In genomic region chr12:6058481-6059161, GRCh38 we compare ENCODE assay signal across 19 cellular contexts.
DNase-seq lines count a peak whose midpoint lies in the region; ATAC-seq, FAIRE-seq and TF ChIP-seq lines count a peak whose summit lies in the region.
"Had no signal": no experiment of that assay in that cellular context is flagged by ENCODE, and none has a peak within 500 bp of the region (broad histone marks: within the 10 kb centered on the region; RNA-seq: fewer than 3 reads in every experiment).

No MANE protein-coding gene starts in this region.

- TF ChIP-seq EP300 in HepG2 (IDR thresholded peaks at IDR 0.05; ENCODE audit: low read depth in 2 of 2, low read length in 2 of 2), result no peak
- 0 out of 2 replicates have a peak, but pooled peaks have one; percentile 11 for TF ChIP-seq EP300 in HepG2 (CRISPR knock-in tag; IDR thresholded peaks at IDR 0.05; ENCODE audit: borderline replicate concordance)

- H3K27me3 ChIP-seq in HUES48 (ENCODE audit: control insufficient read depth, insufficient read depth, low read length), result peaks cover 10% of the 10 kb centered on the region; the same call in 1 of the 2 replicates
- H3K27me3 ChIP-seq in HepG2 (ENCODE audit: control insufficient read depth in 1 of 2, insufficient read depth in 2 of 2, low read length in 2 of 2), result no peaks in the 10 kb centered on the region; a peak in 1 of 5 replicates
- no peaks in the 10 kb centered on the region for H3K27me3 ChIP-seq in small intestine (ENCODE audit: control insufficient read depth in 2 of 2, insufficient read depth in 2 of 2, low read length in 2 of 2)
- peaks cover 13% of the 10 kb centered on the region; the same call in 1 of the 2 replicates for H3K27me3 ChIP-seq in MM.1S (replicated peaks; ENCODE audit: insufficient read depth, low read length)

- no peak overlapping the region for H2AFZ ChIP-seq in HepG2 (ENCODE audit: low read length)
- H2AFZ ChIP-seq in MM.1S (ENCODE audit: low read length), result no peak overlapping the region

- no peak for DNase-seq in WTC11 (ENCODE audit: low spot score)
- DNase-seq in HepG2 (ENCODE audit: low spot score), result peak; percentile 62
- peak; percentile 71 for DNase-seq in small intestine
- DNase-seq in activated CD4-positive, alpha-beta T cell treated with anti-CD3 and anti-CD28 coated beads for 1 hour, result no peak
- DNase-seq in activated naive CD4-positive, alpha-beta T cell (lab: John Stamatoyannopoulos, UW), result no peak
- DNase-seq in MM.1S, result no peak
- DNase-seq: DMS79, Karpas-422, NCI-H1694 treated with DMSO at 0.1 percent for 48 hours, NCI-H2081 treated with DMSO at 0.1 percent for 48 hours, NCI-H446, NCI-H69 had no signal

- H3K27me3 Mint-ChIP-seq in WTC11 (ENCODE audit: low read depth), result peaks cover 6% of the 10 kb centered on the region; the same call in 1 of the 2 replicates

- peak; percentile 87 for FAIRE-seq in HepG2 (lab: Jason Lieb, UNC)
- no peak for FAIRE-seq in small intestine (lab: Jason Lieb, UNC)
- FAIRE-seq: A549, GM12892 had no signal

- TF ChIP-seq RAD21 in HepG2 (CRISPR knock-in tag; IDR thresholded peaks at IDR 0.05), result no peak

- peak overlapping the region; percentile 68; the same call in 1 of the 2 replicates for H3K4me3 Mint-ChIP-seq in WTC11
- H3K4me3 Mint-ChIP-seq: B cell had no signal

- H3K36me3 Mint-ChIP-seq in WTC11, result no peaks in the 10 kb centered on the region

- H3K36me3 ChIP-seq in HUES48 (ENCODE audit: control insufficient read depth, insufficient read depth, low read length), result no peaks in the 10 kb centered on the region
- no peaks in the 10 kb centered on the region for H3K36me3 ChIP-seq in HepG2 (replicated peaks in 1 of 2; ENCODE audit: control insufficient read depth in 1 of 2, insufficient read depth in 2 of 2, low read length in 2 of 2)
- no peaks in the 10 kb centered on the region for H3K36me3 ChIP-seq in small intestine (ENCODE audit: control insufficient read depth in 2 of 2, insufficient read depth in 2 of 2, low read length in 2 of 2)
- no peaks in the 10 kb centered on the region for H3K36me3 ChIP-seq in MM.1S (replicated peaks; ENCODE audit: insufficient read depth, low read length)
- H3K36me3 ChIP-seq: HAP-1 had no signal

- 3% methylated on average over 4 of the region's 15 CpGs for WGBS in HepG2 (ENCODE audit: low lambda C conversion rate)
- WGBS in small intestine, 3 donors, result 54 to 72% (median 60%) methylated on average over 15 of the region's 15 CpGs

- peaks cover 32% of the 10 kb centered on the region for H3K4me1 Mint-ChIP-seq in WTC11
- H3K4me1 Mint-ChIP-seq: B cell had no signal

- TF ChIP-seq POLR2A in HepG2 (IDR thresholded peaks at IDR 0.05; ENCODE audit: insufficient read depth in 1 of 2, low read depth in 2 of 2, low read length in 2 of 2), result no peak

- in situ Hi-C loops in HepG2 (cut with HindIII; ENCODE audit: extremely low pct_ligation_motif_present, low pct_unique_long_range_greater_than_20kb), result loop anchor here (25.0 kb wide), 1 partner anchor 404 kb away; the partner anchor contains the start of genes TAPBPL and VAMP1

- H3K4me1 ChIP-seq in HUES48 (ENCODE audit: control insufficient read depth, insufficient read depth, low read length) (peaks cover 11% of the 10 kb centered on the region; the same call in 1 of the 2 replicates), HepG2 (ENCODE audit: insufficient read depth, low read length) (peaks cover 81% of the 10 kb centered on the region), small intestine (ENCODE audit: control insufficient read depth in 2 of 2, insufficient read depth in 1 of 2, low read depth in 1 of 2, low read length in 1 of 2) (peaks cover 0 to 5% of the 10 kb centered on the region in 2 donors), MM.1S (ENCODE audit: low read length) (no peaks in the 10 kb centered on the region)
- H3K4me1 ChIP-seq: A549, HAP-1 had no signal

- no peaks in the 10 kb centered on the region for H3K79me2 ChIP-seq in HepG2 (ENCODE audit: insufficient read depth, low read length)
- no peaks in the 10 kb centered on the region for H3K79me2 ChIP-seq in MM.1S (ENCODE audit: low read length)

- intact Hi-C loops in HepG2 (cut with micrococcal nuclease; ENCODE audit: unreplicated experiment), result no loop called here

- ATAC-seq in WTC11, result no peak
- ATAC-seq in HepG2, result peak; percentile 82
- ATAC-seq in HG03045 (IDR thresholded peaks at IDR 0.05; ENCODE audit: unreplicated experiment), result no peak
- ATAC-seq: A549, Panc1 had no signal

- H3K4me3 ChIP-seq in HUES48 (ENCODE audit: low read depth, low read length) (no peak overlapping the region), HepG2 (replicated peaks in 1 of 3; ENCODE audit: insufficient read depth in 1 of 3, low read depth in 2 of 3, low read length in 3 of 3) (peak overlapping the region in 2 of 3 experiments; percentile 25 to 50; a peak in 3 of 6 replicates), small intestine (ENCODE audit: low read depth in 1 of 2, low read length in 2 of 2) (no peak overlapping the region), MM.1S (ENCODE audit: low read length) (no peak overlapping the region)
- H3K4me3 ChIP-seq: A549, HAP-1 had no signal

- no peaks in the 10 kb centered on the region for H3K9me2 ChIP-seq in MM.1S (replicated peaks; ENCODE audit: insufficient read depth, low read length)

- peak overlapping the region; percentile 62 for H3K27ac ChIP-seq in HUES48 (ENCODE audit: low read depth, low read length)
- peak overlapping the region; percentile 86 for H3K27ac ChIP-seq in HepG2 (ENCODE audit: extremely low read length, insufficient read depth, low read length)
- H3K27ac ChIP-seq in small intestine (ENCODE audit: low read depth in 1 of 2, low read length in 1 of 2), result no peak overlapping the region
- no peak overlapping the region for H3K27ac ChIP-seq in MM.1S (ENCODE audit: low read length)
- H3K27ac ChIP-seq: A549 had no signal

- TF ChIP-seq CTCF in WTC11 (IDR thresholded peaks at IDR 0.05) (no peak), HepG2 (CRISPR knock-in tag; IDR thresholded peaks at IDR 0.05) (peak; percentile 23; the same call in 1 of the 2 replicates), MM.1S (IDR thresholded peaks at IDR 0.05; ENCODE audit: low read length) (no peak)

- BruUV-seq in HepG2 (replicated peaks; lab: Mats Ljungman, UMichigan), result no TSS peak

- H3K9me3 ChIP-seq in HUES48 (ENCODE audit: control insufficient read depth, insufficient read depth, low read length), result no peaks in the 10 kb centered on the region
- H3K9me3 ChIP-seq in HepG2 (ENCODE audit: low read length), result no peaks in the 10 kb centered on the region
- H3K9me3 ChIP-seq in small intestine (ENCODE audit: control insufficient read depth, low read depth), result no peaks in the 10 kb centered on the region
- no peaks in the 10 kb centered on the region for H3K9me3 ChIP-seq in MM.1S (replicated peaks; ENCODE audit: insufficient read depth, low read length)
- H3K9me3 ChIP-seq: A549, HAP-1 had no signal

- POLR2A ChIA-PET in WTC11 (lab: Charles Lee), result interaction anchor here (1.1 kb wide), 1 partner anchor 135 kb away, joined by 4 read pairs; no protein-coding TSS in a partner anchor
- POLR2A ChIA-PET in HepG2 (lab: Yijun Ruan, JAX), result interaction anchor here (1.0 to 2.0 kb wide), 6 partner anchors 12 to 226 kb away, joined by 4 to 8 read pairs (median 5); no protein-coding TSS in a partner anchor

- no peak overlapping the region for H3K27ac Mint-ChIP-seq in WTC11
- H3K27ac Mint-ChIP-seq: B cell had no signal

- H3K4me2 ChIP-seq in HepG2 (ENCODE audit: low read depth, low read length) (peak overlapping the region; percentile 75), MM.1S (ENCODE audit: low read depth, low read length) (no peak overlapping the region)
- H3K4me2 ChIP-seq: A549 had no signal

- no peaks in the 10 kb centered on the region for H3F3A ChIP-seq in MM.1S (ENCODE audit: insufficient read depth, low read length)

- no peaks in the 10 kb centered on the region for H3K9me3 Mint-ChIP-seq in WTC11

- no peaks in the 10 kb centered on the region for H4K20me1 ChIP-seq in HepG2 (ENCODE audit: insufficient read depth, low read length)
- no peaks in the 10 kb centered on the region for H4K20me1 ChIP-seq in MM.1S (ENCODE audit: insufficient read depth, low read length)

- CTCF ChIA-PET in WTC11 (lab: Charles Lee) (interaction anchor here (0.7 to 6.3 kb wide), 23 partner anchors 9 to 267 kb away, joined by 3 to 77 read pairs (median 6); partner anchors contain the start of gene CD9), HepG2 (lab: Yijun Ruan, JAX; ENCODE audit: low intra/inter-chr PET ratio, low total read pairs) (no interaction called here)

- H3K9ac ChIP-seq in HUES48 (ENCODE audit: low read depth, low read length) (no peak overlapping the region), HepG2 (ENCODE audit: insufficient read depth, low read depth, low read length) (peak overlapping the region; percentile 66), MM.1S (ENCODE audit: low read length) (no peak overlapping the region)

TF ChIP-seq in WTC11, 78 proteins besides CTCF, POLR2A, EP300 and RAD21:
- TF ChIP-seq RELA (CRISPR knock-in tag; IDR thresholded peaks at IDR 0.05; ENCODE audit: borderline replicate concordance) (no peak), GABPB1 (CRISPR knock-in tag; IDR thresholded peaks at IDR 0.05) (0 out of 2 replicates have a peak, but pooled peaks have one; percentile 17)
TF ChIP-seq in WTC11: peak in this region for 1.

TF ChIP-seq in HepG2, 621 proteins besides CTCF, POLR2A, EP300 and RAD21 (continues in another document):
- TF ChIP-seq, protein P1, sequence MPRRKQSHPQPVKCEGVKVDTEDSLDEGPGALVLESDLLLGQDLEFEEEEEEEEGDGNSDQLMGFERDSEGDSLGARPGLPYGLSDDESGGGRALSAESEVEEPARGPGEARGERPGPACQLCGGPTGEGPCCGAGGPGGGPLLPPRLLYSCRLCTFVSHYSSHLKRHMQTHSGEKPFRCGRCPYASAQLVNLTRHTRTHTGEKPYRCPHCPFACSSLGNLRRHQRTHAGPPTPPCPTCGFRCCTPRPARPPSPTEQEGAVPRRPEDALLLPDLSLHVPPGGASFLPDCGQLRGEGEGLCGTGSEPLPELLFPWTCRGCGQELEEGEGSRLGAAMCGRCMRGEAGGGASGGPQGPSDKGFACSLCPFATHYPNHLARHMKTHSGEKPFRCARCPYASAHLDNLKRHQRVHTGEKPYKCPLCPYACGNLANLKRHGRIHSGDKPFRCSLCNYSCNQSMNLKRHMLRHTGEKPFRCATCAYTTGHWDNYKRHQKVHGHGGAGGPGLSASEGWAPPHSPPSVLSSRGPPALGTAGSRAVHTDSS (CRISPR knock-in tag; conservative IDR thresholded peaks at IDR 0.05), result no peak
- TF ChIP-seq GZF1 (CRISPR knock-in tag; IDR thresholded peaks at IDR 0.05) (no peak), MYPOP (CRISPR knock-in tag; IDR thresholded peaks at IDR 0.05) (no peak)

Comparison
In these comparisons a context has a peak if more than half of its experiments do, and no peak if none do; other contexts are left out.
1. H3K27ac ChIP-seq: peak in HUES48 (single experiment) and HepG2 (single experiment); none in small intestine (0 of 2) and MM.1S (single experiment).
2. H3K4me3 ChIP-seq: peak in HepG2 (2 of 3); none in HUES48 (single experiment), small intestine (0 of 2) and MM.1S (single experiment).
3. DNase-seq: peak in HepG2 (single experiment) and small intestine (single experiment); none in WTC11 (single experiment), activated CD4-positive, alpha-beta T cell treated with anti-CD3 and anti-CD28 coated beads for 1 hour (single experiment), activated naive CD4-positive, alpha-beta T cell (0 of 4) and MM.1S (single experiment).